8 cellular contexts compared by ENCODE assay signal in genomic region chr17:68378202-68379149, GRCh38.
DNase-seq lines count a peak whose midpoint lies in the region; ATAC-seq and TF ChIP-seq lines count a peak whose summit lies in the region.

No MANE protein-coding gene starts in this region.

- H3K4me3 Mint-ChIP-seq in stimulated activated memory B cell treated with anti-CD40 and anti-IgM and Interleukin-4, amounts not matched to agents 10 μg/mL and 1 μg/mL and 100 μg/mL, for 72 hours = no peak overlapping the region
- no peak overlapping the region for H3K4me3 Mint-ChIP-seq in activated naive CD4-positive, alpha-beta T cell treated with anti-CD3 and anti-CD28 coated beads for 36 hours

- H3K36me3 ChIP-seq in adipocyte (ENCODE audit: control insufficient read depth, insufficient read depth, low read length, severe bottlenecking) (no peaks in the 10 kb centered on the region), left ventricle myocardium inferior (no peaks in the 10 kb centered on the region)

- H3K36me3 Mint-ChIP-seq in stimulated activated memory B cell treated with anti-CD40 and anti-IgM and Interleukin-4, amounts not matched to agents 10 μg/mL and 1 μg/mL and 100 μg/mL, for 72 hours = peaks cover 17% of the 10 kb centered on the region
- H3K36me3 Mint-ChIP-seq in activated naive CD4-positive, alpha-beta T cell treated with anti-CD3 and anti-CD28 coated beads for 36 hours (ENCODE audit: low read depth) = no peaks in the 10 kb centered on the region

- no peak overlapping the region for H3K27ac Mint-ChIP-seq in stimulated activated memory B cell treated with anti-CD40 and anti-IgM and Interleukin-4, amounts not matched to agents 10 μg/mL and 1 μg/mL and 100 μg/mL, for 72 hours
- H3K27ac Mint-ChIP-seq in activated naive CD4-positive, alpha-beta T cell treated with anti-CD3 and anti-CD28 coated beads for 36 hours = no peak overlapping the region

- peak overlapping the region; percentile 66 for H3K27ac ChIP-seq in HL-60 (replicated peaks)
- H3K27ac ChIP-seq in left ventricle myocardium inferior (replicated peaks) = peak overlapping the region; percentile 100

- CTCF ChIA-PET in activated naive CD4-positive, alpha-beta T cell treated with anti-CD3 and anti-CD28 coated beads for 36 hours (lab: Charles Lee) = no interaction called here

- H3K27me3 ChIP-seq in HL-60 (ENCODE audit: insufficient read depth, poor library complexity, severe bottlenecking) (no peaks in the 10 kb centered on the region), adipocyte (replicated peaks; ENCODE audit: control insufficient read depth, insufficient read depth, low read length) (no peaks in the 10 kb centered on the region), left ventricle myocardium inferior (ENCODE audit: low read depth) (no peaks in the 10 kb centered on the region)

- intact Hi-C loops in left ventricle myocardium inferior (cut with micrococcal nuclease) = no loop called here
- intact Hi-C loops in activated naive CD4-positive, alpha-beta T cell treated with anti-CD3 and anti-CD28 coated beads for 36 hours (cut with micrococcal nuclease) = no loop called here

- peaks cover 12% of the 10 kb centered on the region for H3K4me1 Mint-ChIP-seq in stimulated activated memory B cell treated with anti-CD40 and anti-IgM and Interleukin-4, amounts not matched to agents 10 μg/mL and 1 μg/mL and 100 μg/mL, for 72 hours
- H3K4me1 Mint-ChIP-seq in activated naive CD4-positive, alpha-beta T cell treated with anti-CD3 and anti-CD28 coated beads for 36 hours (ENCODE audit: low read depth) = peaks cover 3% of the 10 kb centered on the region

- H3K9me3 ChIP-seq in adipocyte (ENCODE audit: control insufficient read depth, low read length) = no peaks in the 10 kb centered on the region
- H3K9me3 ChIP-seq in left ventricle myocardium inferior (replicated peaks) = no peaks in the 10 kb centered on the region

- H3K4me1 ChIP-seq in adipocyte (ENCODE audit: control insufficient read depth, insufficient read depth, low read length) (peaks cover 54% of the 10 kb centered on the region), left ventricle myocardium inferior (peaks cover 55% of the 10 kb centered on the region)

- peak; percentile 72 to 81 for DNase-seq in HL-60 (ENCODE audit: low read depth in 1 of 2, low spot score in 1 of 2)
- DNase-seq in adipocyte (ENCODE audit: low read depth) = peak; percentile 95
- peak; percentile 95 for DNase-seq in left ventricle myocardium inferior
- DNase-seq in pulmonary artery endothelial cell (ENCODE audit: low read depth, low spot score) = peak; percentile 84
- no peak for DNase-seq in NCI-H187 treated with DMSO at 0.1 percent for 48 hours (lab: John Stamatoyannopoulos, UW)
- DNase-seq in activated naive CD4-positive, alpha-beta T cell treated with anti-CD3 and anti-CD28 coated beads for 36 hours = no peak

- H3K27me3 Mint-ChIP-seq in stimulated activated memory B cell treated with anti-CD40 and anti-IgM and Interleukin-4, amounts not matched to agents 10 μg/mL and 1 μg/mL and 100 μg/mL, for 72 hours = no peaks in the 10 kb centered on the region
- H3K27me3 Mint-ChIP-seq in activated naive CD4-positive, alpha-beta T cell treated with anti-CD3 and anti-CD28 coated beads for 36 hours (ENCODE audit: low read depth) = no peaks in the 10 kb centered on the region

- no peaks in the 10 kb centered on the region for H3K9me3 Mint-ChIP-seq in stimulated activated memory B cell treated with anti-CD40 and anti-IgM and Interleukin-4, amounts not matched to agents 10 μg/mL and 1 μg/mL and 100 μg/mL, for 72 hours
- H3K9me3 Mint-ChIP-seq in activated naive CD4-positive, alpha-beta T cell treated with anti-CD3 and anti-CD28 coated beads for 36 hours = no peaks in the 10 kb centered on the region

- no peak overlapping the region for H3K4me3 ChIP-seq in HL-60 (replicated peaks; ENCODE audit: insufficient read depth, low read length)
- H3K4me3 ChIP-seq in adipocyte (ENCODE audit: low read length) = peak overlapping the region; percentile 56
- peak overlapping the region; percentile 46 for H3K4me3 ChIP-seq in left ventricle myocardium inferior

- no peak for TF ChIP-seq CTCF in HL-60 (IDR thresholded peaks at IDR 0.05; ENCODE audit: insufficient read depth, low read length)
- TF ChIP-seq CTCF in left ventricle myocardium inferior (IDR thresholded peaks at IDR 0.05; ENCODE audit: borderline replicate concordance) = no peak

- no peak for ATAC-seq in stimulated activated memory B cell treated with anti-CD40 and anti-IgM and Interleukin-4, amounts not matched to agents 10 μg/mL and 1 μg/mL and 100 μg/mL, for 72 hours
- ATAC-seq in GM18858 (IDR thresholded peaks at IDR 0.05; ENCODE audit: unreplicated experiment) = no peak

- peak overlapping the region; percentile 88 for H3K9ac ChIP-seq in adipocyte (ENCODE audit: low read length)

Comparison
In these comparisons a context has a peak if more than half of its experiments do, and no peak if none do; other contexts are left out.
1. DNase-seq: peak in HL-60 (2 of 2), adipocyte (single experiment), left ventricle myocardium inferior (single experiment) and pulmonary artery endothelial cell (single experiment); none in NCI-H187 treated with DMSO at 0.1 percent for 48 hours (single experiment) and activated naive CD4-positive, alpha-beta T cell treated with anti-CD3 and anti-CD28 coated beads for 36 hours (single experiment).